Comparison of ENCODE assay signal across 27 cellular contexts in genomic region chr11:130642994-130643393, GRCh38.
DNase-seq lines count a peak whose midpoint lies in the region; ATAC-seq, FAIRE-seq and TF ChIP-seq lines count a peak whose summit lies in the region.
"Had no signal": no experiment of that assay in that cellular context is flagged by ENCODE, and none has a peak within 500 bp of the region (broad histone marks: within the 10 kb centered on the region; RNA-seq: fewer than 3 reads in every experiment).

No MANE protein-coding gene starts in this region.

- H3K4me2 ChIP-seq in astrocyte (ENCODE audit: low read length) (no peak overlapping the region), parathyroid adenoma (ENCODE audit: low read length) (no peak overlapping the region)
- H3K4me2 ChIP-seq: KMS-11, SK-N-SH had no signal

- H3K4me1 Mint-ChIP-seq in astrocyte (ENCODE audit: low read depth, unreplicated experiment) = peaks cover 2% of the 10 kb centered on the region
- peaks cover 6% of the 10 kb centered on the region for H3K4me1 Mint-ChIP-seq in mesothelial cell of epicardium
- H3K4me1 Mint-ChIP-seq: B cell, IgD-negative memory B cell had no signal

- no peak for DNase-seq in astrocyte (ENCODE audit: low read depth)
- DNase-seq in lung (ENCODE audit: low spot score) = peak; percentile 18
- no peak for DNase-seq in mesothelial cell of epicardium (ENCODE audit: low spot score in 2 of 2, unreplicated experiment in 2 of 2)
- DNase-seq in HAP-1 (ENCODE audit: low spot score in 2 of 2) = no peak
- DNase-seq: Caco-2; CD8-positive, alpha-beta T cell; DMS79; EL; GDM1; HCEC 1CT; MM.1S; NCI-H1417; NCI-H1694 treated with DMSO at 0.1 percent for 48 hours; NCI-H2081; NCI-H2227 treated with DMSO at 0.1 percent for 48 hours; NCI-H69; SK-N-SH; SW 1271 had no signal

- WGBS in lung, 2 donors = 68 to 72% methylated on average over 1 of the region's 1 CpG

- TF ChIP-seq CTCF in astrocyte (IDR thresholded peaks at IDR 0.05; ENCODE audit: insufficient read depth, low read depth, low read length) = no peak
- TF ChIP-seq CTCF in lung (IDR thresholded peaks at IDR 0.05; ENCODE audit: control extremely low read depth, extremely low read depth) = no peak
- TF ChIP-seq CTCF in parathyroid adenoma (IDR thresholded peaks at IDR 0.05) = no peak
- TF ChIP-seq CTCF in mesothelial cell of epicardium (IDR thresholded peaks at IDR 0.05; ENCODE audit: unreplicated experiment) = no peak

- H4K20me1 ChIP-seq in astrocyte (ENCODE audit: insufficient read depth, low read length) = no peaks in the 10 kb centered on the region

- H3K27me3 Mint-ChIP-seq in astrocyte (ENCODE audit: low read depth, unreplicated experiment) (peaks cover 11% of the 10 kb centered on the region), mesothelial cell of epicardium (ENCODE audit: low read depth) (no peaks in the 10 kb centered on the region)
- H3K27me3 Mint-ChIP-seq: IgD-negative memory B cell had no signal

- no peak overlapping the region for H3K4me3 ChIP-seq in astrocyte (ENCODE audit: insufficient read depth, low read depth, low read length)
- H3K4me3 ChIP-seq in lung = no peak overlapping the region
- no peak overlapping the region for H3K4me3 ChIP-seq in parathyroid adenoma (ENCODE audit: low read depth, low read length)
- H3K4me3 ChIP-seq in HAP-1 = no peak overlapping the region
- H3K4me3 ChIP-seq: GM12878 had no signal

- H3K27me3 ChIP-seq in astrocyte (ENCODE audit: insufficient read depth, low read length) = no peaks in the 10 kb centered on the region
- no peaks in the 10 kb centered on the region for H3K27me3 ChIP-seq in lung (ENCODE audit: control insufficient read depth, insufficient read depth)
- H3K27me3 ChIP-seq in parathyroid adenoma (ENCODE audit: control insufficient read depth, insufficient read depth, low read length) = no peaks in the 10 kb centered on the region
- no peaks in the 10 kb centered on the region for H3K27me3 ChIP-seq in HAP-1 (ENCODE audit: low read depth)

- no peak overlapping the region for H3K27ac ChIP-seq in astrocyte (ENCODE audit: low read depth, low read length)
- H3K27ac ChIP-seq in lung (ENCODE audit: low read depth in 1 of 2, low read length in 1 of 2) = no peak overlapping the region
- no peak overlapping the region for H3K27ac ChIP-seq in parathyroid adenoma
- H3K27ac ChIP-seq: C4-2B, KMS-11 had no signal

- H3K79me2 ChIP-seq in astrocyte (ENCODE audit: insufficient read depth, low read length) = no peaks in the 10 kb centered on the region
- no peaks in the 10 kb centered on the region for H3K79me2 ChIP-seq in parathyroid adenoma

- H3K27ac Mint-ChIP-seq in astrocyte (ENCODE audit: unreplicated experiment) = no peak overlapping the region
- no peak overlapping the region for H3K27ac Mint-ChIP-seq in mesothelial cell of epicardium
- H3K27ac Mint-ChIP-seq: B cell; CD8-positive, alpha-beta T cell; IgD-negative memory B cell had no signal

- in situ Hi-C loops in HAP-1 (cut with MboI; ENCODE audit: low sequenced_read_pairs) = no loop called here

- H3K4me1 ChIP-seq in astrocyte (ENCODE audit: insufficient read depth, low read length) (peaks cover 21% of the 10 kb centered on the region), lung (ENCODE audit: control insufficient read depth in 2 of 2, insufficient read depth in 2 of 2, low read length in 2 of 2) (peaks cover 0 to 7% of the 10 kb centered on the region in 2 donors), parathyroid adenoma (peaks cover 18% of the 10 kb centered on the region), HAP-1 (no peaks in the 10 kb centered on the region)
- H3K4me1 ChIP-seq: Caco-2 had no signal

- H3K4me3 Mint-ChIP-seq in astrocyte (ENCODE audit: unreplicated experiment) (peak overlapping the region; percentile 37), mesothelial cell of epicardium (no peak overlapping the region)
- H3K4me3 Mint-ChIP-seq: B cell; CD8-positive, alpha-beta T cell; IgD-negative memory B cell had no signal

- FAIRE-seq in astrocyte (lab: Jason Lieb, UNC) = no peak
- FAIRE-seq: GM12878, GM19239 had no signal

- no peak overlapping the region for H3K9ac ChIP-seq in astrocyte (ENCODE audit: low read length)
- H3K9ac ChIP-seq in parathyroid adenoma = no peak overlapping the region
- H3K9ac ChIP-seq: KMS-11, SK-N-SH had no signal

- H3K36me3 ChIP-seq in astrocyte (ENCODE audit: insufficient read depth, low read length) = no peaks in the 10 kb centered on the region
- H3K36me3 ChIP-seq in lung (ENCODE audit: control insufficient read depth in 2 of 2, insufficient read depth in 2 of 2, low read length in 2 of 2) = no peaks in the 10 kb centered on the region
- H3K36me3 ChIP-seq in parathyroid adenoma (ENCODE audit: control insufficient read depth, insufficient read depth, low read length) = no peaks in the 10 kb centered on the region
- H3K36me3 ChIP-seq in HAP-1 (replicated peaks) = no peaks in the 10 kb centered on the region

- H2AFZ ChIP-seq in astrocyte (ENCODE audit: low read depth, low read length) = no peak overlapping the region
- H2AFZ ChIP-seq in parathyroid adenoma = peak overlapping the region; percentile 28

- H3K9me3 Mint-ChIP-seq in astrocyte (ENCODE audit: unreplicated experiment) (no peaks in the 10 kb centered on the region), mesothelial cell of epicardium (no peaks in the 10 kb centered on the region)
- H3K9me3 Mint-ChIP-seq: CD8-positive, alpha-beta T cell; IgD-negative memory B cell had no signal

- ATAC-seq in lung (ENCODE audit: insufficient read depth, low FRiP score) (no peak), GM21367 (IDR thresholded peaks at IDR 0.05; ENCODE audit: unreplicated experiment) (no peak)
- ATAC-seq in activated CD4-positive, CD25-positive, alpha-beta regulatory T cell treated with anti-CD3 and anti-CD28 coated beads, Interleukin-2, amount 50 U/mL, for 24 hours = no peak
- ATAC-seq: CD8-positive, alpha-beta T cell; GM12878 had no signal

- H3K9me3 ChIP-seq in astrocyte (ENCODE audit: insufficient read depth, low read depth, low read length) (no peaks in the 10 kb centered on the region), lung (ENCODE audit: control insufficient read depth in 2 of 2, insufficient read depth in 1 of 2, low read length in 1 of 2) (no peaks in the 10 kb centered on the region), parathyroid adenoma (ENCODE audit: control insufficient read depth, low read length) (no peaks in the 10 kb centered on the region), HAP-1 (no peaks in the 10 kb centered on the region)
- H3K9me3 ChIP-seq: Caco-2, SK-N-SH had no signal

- H3K36me3 Mint-ChIP-seq in astrocyte (ENCODE audit: low read depth, unreplicated experiment) = no peaks in the 10 kb centered on the region
- H3K36me3 Mint-ChIP-seq in mesothelial cell of epicardium = no peaks in the 10 kb centered on the region
- H3K36me3 Mint-ChIP-seq: CD8-positive, alpha-beta T cell had no signal
